Comparison of ENCODE assay signal across 11 cellular contexts in the genomic region with DNA sequence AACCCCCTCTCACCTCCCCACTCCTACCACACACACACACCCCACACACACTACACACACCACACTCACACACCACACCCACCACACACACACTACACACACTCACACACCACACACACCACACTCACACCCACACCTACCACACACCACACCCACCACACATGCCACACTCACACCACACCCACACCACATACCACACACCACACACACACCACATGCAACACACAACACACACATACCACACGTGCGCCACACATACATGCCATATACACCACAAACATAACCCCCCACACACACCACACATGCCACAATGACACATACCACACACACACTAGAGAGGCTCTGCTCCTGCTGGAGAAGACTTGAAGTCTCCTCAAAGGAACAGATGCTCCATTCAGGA. TPM values are rescaled to one million over a fixed set of nuclear protein-coding genes. Genes with fewer than 3 reads are reported as not detected.
DNase-seq lines count a peak whose midpoint lies in the region; TF ChIP-seq lines count a peak whose summit lies in the region.
"Had no signal": no experiment of that assay in that cellular context is flagged by ENCODE, and none has a peak within 500 bp of the region (broad histone marks: within the 10 kb centered on the region; RNA-seq: fewer than 3 reads in every experiment).

No MANE protein-coding gene starts in this region.

- no peak overlapping the region for H2AFZ ChIP-seq in trophoblast cell (ENCODE audit: insufficient read depth, low read length, poor library complexity)

- H3K27ac ChIP-seq in trophoblast cell (ENCODE audit: low read depth, low read length) = no peak overlapping the region
- no peak overlapping the region for H3K27ac ChIP-seq in endodermal cell (ENCODE audit: low read depth, low read length)

- H3K4me3 Mint-ChIP-seq in activated CD4-positive, alpha-beta T cell treated with anti-CD3 and anti-CD28 coated beads, Interleukin-2, amount 10 ng/mL, durations not matched to agents 7 days and 5 days = peak overlapping the region; percentile 13
- H3K4me3 Mint-ChIP-seq in endothelial cell (ENCODE audit: unreplicated experiment) = peak overlapping the region; percentile 54
- no peak overlapping the region for H3K4me3 Mint-ChIP-seq in glutamatergic neuron (ENCODE audit: unreplicated experiment)
- H3K4me3 Mint-ChIP-seq in endodermal cell = no peak overlapping the region

- H2AK5ac ChIP-seq in trophoblast cell (ENCODE audit: low read length) = no peak overlapping the region

- TF ChIP-seq CTCF in endothelial cell (IDR thresholded peaks at IDR 0.05; ENCODE audit: unreplicated experiment) (no peak), glutamatergic neuron (IDR thresholded peaks at IDR 0.05; ENCODE audit: partially characterized antibody, unreplicated experiment) (no peak), endodermal cell (conservative IDR thresholded peaks at IDR 0.05) (no peak)

- no peak overlapping the region for H2BK120ac ChIP-seq in trophoblast cell (ENCODE audit: insufficient read depth, low read length, poor library complexity)

- H4K12ac ChIP-seq in trophoblast cell (ENCODE audit: low read depth, low read length) = no peak overlapping the region

- H4K91ac ChIP-seq in trophoblast cell (ENCODE audit: low read depth, low read length) = no peak overlapping the region

- H3K27me3 Mint-ChIP-seq in activated CD4-positive, alpha-beta T cell treated with anti-CD3 and anti-CD28 coated beads, Interleukin-2, amount 10 ng/mL, durations not matched to agents 7 days and 5 days = peaks cover 15% of the 10 kb centered on the region
- peaks cover 18% of the 10 kb centered on the region for H3K27me3 Mint-ChIP-seq in endothelial cell (ENCODE audit: unreplicated experiment)
- peaks cover 11% of the 10 kb centered on the region for H3K27me3 Mint-ChIP-seq in glutamatergic neuron (ENCODE audit: unreplicated experiment)
- H3K27me3 Mint-ChIP-seq in endodermal cell (ENCODE audit: insufficient read depth) = peaks cover 31% of the 10 kb centered on the region

- no peak for DNase-seq in activated CD4-positive, alpha-beta T cell treated with anti-CD3 and anti-CD28 coated beads, Interleukin-2, amount 10 ng/mL, durations not matched to agents 7 days and 5 days
- DNase-seq in activated CD4-positive, alpha-beta T cell treated with anti-CD3 and anti-CD28 coated beads, Interleukin-2, amount 50 U/mL, for 4 hours = no peak
- DNase-seq in activated CD4-positive, alpha-beta T cell treated with anti-CD3 and anti-CD28 coated beads, Interleukin-2, amount 50 U/mL, for 48 hours = peak; percentile 50 to 57
- DNase-seq in endothelial cell (ENCODE audit: low spot score) (no peak), trophoblast cell (no peak), glutamatergic neuron (no peak), endodermal cell (no peak), mesenteric fat pad (ENCODE audit: low spot score) (no peak)
- DNase-seq: activated gamma-delta T cell treated with Interleukin-2 at 50 U/mL for 16 hours, NCI-H2171, SHP77 had no signal

- peak overlapping the region; percentile 9 for H3K23ac ChIP-seq in trophoblast cell (ENCODE audit: low read length)

- H2BK12ac ChIP-seq in trophoblast cell (ENCODE audit: low read length) = no peak overlapping the region

- peaks cover 2% of the 10 kb centered on the region for H3K36me3 Mint-ChIP-seq in activated CD4-positive, alpha-beta T cell treated with anti-CD3 and anti-CD28 coated beads, Interleukin-2, amount 10 ng/mL, durations not matched to agents 7 days and 5 days (ENCODE audit: low read depth)
- H3K36me3 Mint-ChIP-seq in endothelial cell (ENCODE audit: low read depth, unreplicated experiment) (peaks cover 12% of the 10 kb centered on the region), glutamatergic neuron (ENCODE audit: unreplicated experiment) (peaks cover 7% of the 10 kb centered on the region), endodermal cell (ENCODE audit: low read depth) (peaks cover 9% of the 10 kb centered on the region)

- no peak overlapping the region for H2BK5ac ChIP-seq in trophoblast cell (ENCODE audit: low read depth, low read length, poor library complexity)

- H3K18ac ChIP-seq in trophoblast cell (ENCODE audit: low read length) = no peak overlapping the region

- peak overlapping the region; percentile 62 for H3K27ac Mint-ChIP-seq in activated CD4-positive, alpha-beta T cell treated with anti-CD3 and anti-CD28 coated beads, Interleukin-2, amount 10 ng/mL, durations not matched to agents 7 days and 5 days
- H3K27ac Mint-ChIP-seq in endothelial cell (ENCODE audit: unreplicated experiment) (peak overlapping the region; percentile 64), glutamatergic neuron (ENCODE audit: unreplicated experiment) (no peak overlapping the region), endodermal cell (no peak overlapping the region)

- no peak overlapping the region for H3K4me2 ChIP-seq in trophoblast cell (ENCODE audit: low read length)

- POLR2A ChIA-PET in activated CD4-positive, alpha-beta T cell treated with anti-CD3 and anti-CD28 coated beads, Interleukin-2, amount 10 ng/mL, durations not matched to agents 7 days and 5 days (lab: Charles Lee) = no interaction called here

- H3K4me1 ChIP-seq in trophoblast cell (ENCODE audit: control insufficient read depth in 1 of 2, insufficient read depth in 2 of 2, low read length in 2 of 2) = peaks cover 0 to 7% of the 10 kb centered on the region in 2 experiments
- peaks cover 4% of the 10 kb centered on the region for H3K4me1 ChIP-seq in endodermal cell (ENCODE audit: control insufficient read depth, insufficient read depth, low read length)

- H3K14ac ChIP-seq in trophoblast cell (ENCODE audit: low read length) = no peak overlapping the region

- no peak overlapping the region for H3K4ac ChIP-seq in trophoblast cell (ENCODE audit: low read depth, low read length)

- no peaks in the 10 kb centered on the region for H3K79me2 ChIP-seq in trophoblast cell (ENCODE audit: control insufficient read depth, insufficient read depth, low read length, poor library complexity)

- H3K9ac ChIP-seq in trophoblast cell (ENCODE audit: low read length) = no peak overlapping the region
- no peak overlapping the region for H3K9ac ChIP-seq in endodermal cell (ENCODE audit: extremely low read depth, low read length, poor library complexity, severe bottlenecking)

- H3K4me3 ChIP-seq in trophoblast cell (ENCODE audit: low read depth, low read length) = peak overlapping the region; percentile 46
- no peak overlapping the region for H3K4me3 ChIP-seq in endodermal cell (ENCODE audit: low read length)

- H4K8ac ChIP-seq in trophoblast cell (ENCODE audit: low read depth, low read length) = no peak overlapping the region

- no peaks in the 10 kb centered on the region for H3K9me3 Mint-ChIP-seq in activated CD4-positive, alpha-beta T cell treated with anti-CD3 and anti-CD28 coated beads, Interleukin-2, amount 10 ng/mL, durations not matched to agents 7 days and 5 days
- no peaks in the 10 kb centered on the region for H3K9me3 Mint-ChIP-seq in endothelial cell (ENCODE audit: unreplicated experiment)
- H3K9me3 Mint-ChIP-seq in glutamatergic neuron (ENCODE audit: unreplicated experiment) = peaks cover 2% of the 10 kb centered on the region
- no peaks in the 10 kb centered on the region for H3K9me3 Mint-ChIP-seq in endodermal cell

- WGBS in trophoblast cell (ENCODE audit: extremely low coverage, insufficient coverage, insufficient read length) = no CpG with 5 or more reads among the region's 2 CpGs
- 97 to 100% methylated on average over 2 of the region's 2 CpGs for whole genome bisulfite sequencing in endodermal cell (ENCODE audit: insufficient coverage in 1 of 2, insufficient read length in 1 of 2), 2 experiments

- H3K79me1 ChIP-seq in trophoblast cell (ENCODE audit: low read length) = no peaks in the 10 kb centered on the region

- peaks cover 45% of the 10 kb centered on the region for H3K4me1 Mint-ChIP-seq in activated CD4-positive, alpha-beta T cell treated with anti-CD3 and anti-CD28 coated beads, Interleukin-2, amount 10 ng/mL, durations not matched to agents 7 days and 5 days
- H3K4me1 Mint-ChIP-seq in endothelial cell (ENCODE audit: unreplicated experiment) = peaks cover 23% of the 10 kb centered on the region
- H3K4me1 Mint-ChIP-seq in glutamatergic neuron (ENCODE audit: low read depth, unreplicated experiment) = peaks cover 4% of the 10 kb centered on the region
- peaks cover 6% of the 10 kb centered on the region for H3K4me1 Mint-ChIP-seq in endodermal cell

- H3K27me3 ChIP-seq in trophoblast cell (ENCODE audit: insufficient read depth, low read length) (peaks cover 7% of the 10 kb centered on the region), endodermal cell (ENCODE audit: control insufficient read depth, insufficient read depth, low read length, poor library complexity, severe bottlenecking) (peaks cover 27% of the 10 kb centered on the region)

- H3K36me3 ChIP-seq in trophoblast cell (ENCODE audit: control insufficient read depth in 1 of 2, insufficient read depth in 2 of 2, low read length in 2 of 2) = peaks cover 4% of the 10 kb centered on the region in 2 experiments
- H3K36me3 ChIP-seq in endodermal cell (ENCODE audit: control insufficient read depth, insufficient read depth, low read length) = peaks cover 11% of the 10 kb centered on the region

- H3K9me3 ChIP-seq in trophoblast cell (ENCODE audit: insufficient read depth, low read depth, low read length) (peaks cover 7% of the 10 kb centered on the region), endodermal cell (ENCODE audit: control insufficient read depth, low read length) (no peaks in the 10 kb centered on the region)

- CTCF ChIA-PET in activated CD4-positive, alpha-beta T cell treated with anti-CD3 and anti-CD28 coated beads, Interleukin-2, amount 10 ng/mL, durations not matched to agents 7 days and 5 days (lab: Charles Lee) = no interaction called here

RNA-seq across cellular contexts. Expression of a gene that starts 5.9 kb away (rescaled TPM):
- total RNA-seq in activated CD4-positive, alpha-beta T cell treated with anti-CD3 and anti-CD28 coated beads, Interleukin-2, amount 10 ng/mL, durations not matched to agents 7 days and 5 days = under 1 TPM in 1 of 2 experiments, not detected in 1; 0.35 TPM
- total RNA-seq in endothelial cell (ENCODE audit: unreplicated experiment) (4.2 TPM), glutamatergic neuron (ENCODE audit: unreplicated experiment) (1.1 TPM), endodermal cell (1 to 10 TPM in 1 of 2 donors, under 1 TPM in 1; 0.75 to 1.2 TPM), mesenteric fat pad (0.16 TPM)
- 0.57 and 0.81 TPM in 2 replicates for polyA plus RNA-seq in trophoblast cell (2013)
- 0.53 TPM for polyA plus RNA-seq in endodermal cell (2013, experiment 1 of 2)
- 0.41 TPM for polyA plus RNA-seq in endodermal cell (2013, experiment 2 of 2)

RNA-seq across cellular contexts. Expression of a gene that starts 25.8 kb away (rescaled TPM):
- total RNA-seq in activated CD4-positive, alpha-beta T cell treated with anti-CD3 and anti-CD28 coated beads, Interleukin-2, amount 10 ng/mL, durations not matched to agents 7 days and 5 days = 1 to 10 TPM in 1 of 2 experiments, under 1 TPM in 1; 0.87 to 1.1 TPM
- total RNA-seq in endothelial cell (ENCODE audit: unreplicated experiment) (25.7 TPM), glutamatergic neuron (ENCODE audit: unreplicated experiment) (3.2 TPM), endodermal cell (under 1 TPM; 0.44 to 0.57 TPM), mesenteric fat pad (0.77 TPM)
- 0.39 and 0.47 TPM in 2 replicates for polyA plus RNA-seq in trophoblast cell (2013)
- polyA plus RNA-seq in endodermal cell (2013, experiment 1 of 2) = 0.18 TPM
- 0.17 TPM for polyA plus RNA-seq in endodermal cell (2013, experiment 2 of 2)

RNA-seq across cellular contexts. Expression of a gene that starts 56.3 kb away (rescaled TPM):
- total RNA-seq in activated CD4-positive, alpha-beta T cell treated with anti-CD3 and anti-CD28 coated beads, Interleukin-2, amount 10 ng/mL, durations not matched to agents 7 days and 5 days = 10 to 100 TPM; 33.8 to 36.3 TPM
- total RNA-seq in endothelial cell (ENCODE audit: unreplicated experiment) (41.2 TPM), glutamatergic neuron (ENCODE audit: unreplicated experiment) (48.9 TPM), endodermal cell (100 to 1,000 TPM in 1 of 2 donors, 10 to 100 TPM in 1; 91.1 to 107 TPM), mesenteric fat pad (26.7 TPM)
- polyA plus RNA-seq in trophoblast cell (2013) = 27.4 and 28.9 TPM in 2 replicates
- 39.7 TPM for polyA plus RNA-seq in endodermal cell (2013, experiment 1 of 2)
- 38.3 TPM for polyA plus RNA-seq in endodermal cell (2013, experiment 2 of 2)

Comparison
In these comparisons a context has a peak if more than half of its experiments do, and no peak if none do; other contexts are left out.
1. DNase-seq: peak in activated CD4-positive, alpha-beta T cell treated with anti-CD3 and anti-CD28 coated beads, Interleukin-2, amount 50 U/mL, for 48 hours (2 of 2); none in activated CD4-positive, alpha-beta T cell treated with anti-CD3 and anti-CD28 coated beads, Interleukin-2, amount 10 ng/mL, durations not matched to agents 7 days and 5 days (single experiment), activated CD4-positive, alpha-beta T cell treated with anti-CD3 and anti-CD28 coated beads, Interleukin-2, amount 50 U/mL, for 4 hours (0 of 2), endothelial cell (single experiment), trophoblast cell (0 of 2), glutamatergic neuron (single experiment), endodermal cell (single experiment) and mesenteric fat pad (single experiment).
2. H3K27ac Mint-ChIP-seq: peak in activated CD4-positive, alpha-beta T cell treated with anti-CD3 and anti-CD28 coated beads, Interleukin-2, amount 10 ng/mL, durations not matched to agents 7 days and 5 days (single experiment) and endothelial cell (single experiment); none in glutamatergic neuron (single experiment) and endodermal cell (single experiment).
3. H3K4me3 Mint-ChIP-seq: peak in activated CD4-positive, alpha-beta T cell treated with anti-CD3 and anti-CD28 coated beads, Interleukin-2, amount 10 ng/mL, durations not matched to agents 7 days and 5 days (single experiment) and endothelial cell (single experiment); none in glutamatergic neuron (single experiment) and endodermal cell (single experiment).